34 cellular contexts compared by ENCODE assay signal in genomic region chr2:220202066-220202465, GRCh38.
"Had no signal": no experiment of that assay in that cellular context is flagged by ENCODE, and none has a peak within 500 bp of the region (broad histone marks: within the 10 kb centered on the region; RNA-seq: fewer than 3 reads in every experiment).

No MANE protein-coding gene starts in this region.

- DNase-seq: Karpas-422, Kasumi-1, MG63, MM.1S, MV-4-11, NCI-H1048, NCI-H1092, NCI-H1092 treated with DMSO at 0.1 percent for 48 hours, NCI-H1105, NCI-H1105 treated with DMSO at 0.1 percent for 48 hours, NCI-H1417, NCI-H1417 treated with DMSO at 0.1 percent for 48 hours, NCI-H1436, NCI-H1436 treated with DMSO at 0.1 percent for 48 hours, NCI-H146, NCI-H1694, NCI-H1694 treated with DMSO at 0.1 percent for 48 hours, NCI-H187, NCI-H187 treated with DMSO at 0.1 percent for 48 hours, NCI-H1930, NCI-H2029, NCI-H2029 treated with DMSO at 0.1 percent for 48 hours, NCI-H2081, NCI-H2081 treated with DMSO at 0.1 percent for 48 hours, NCI-H2107, NCI-H2171, NCI-H2171 treated with DMSO at 0.1 percent for 48 hours, NCI-H2227 treated with DMSO at 0.1 percent for 48 hours, NCI-H345, NCI-H446, NCI-H446 treated with DMSO at 0.1 percent for 48 hours, NCI-H510A, NCI-H510A treated with DMSO at 0.1 percent for 48 hours, NCI-H524 had no signal
